Comparison of ENCODE assay signal across 8 cellular contexts in the genomic region with DNA sequence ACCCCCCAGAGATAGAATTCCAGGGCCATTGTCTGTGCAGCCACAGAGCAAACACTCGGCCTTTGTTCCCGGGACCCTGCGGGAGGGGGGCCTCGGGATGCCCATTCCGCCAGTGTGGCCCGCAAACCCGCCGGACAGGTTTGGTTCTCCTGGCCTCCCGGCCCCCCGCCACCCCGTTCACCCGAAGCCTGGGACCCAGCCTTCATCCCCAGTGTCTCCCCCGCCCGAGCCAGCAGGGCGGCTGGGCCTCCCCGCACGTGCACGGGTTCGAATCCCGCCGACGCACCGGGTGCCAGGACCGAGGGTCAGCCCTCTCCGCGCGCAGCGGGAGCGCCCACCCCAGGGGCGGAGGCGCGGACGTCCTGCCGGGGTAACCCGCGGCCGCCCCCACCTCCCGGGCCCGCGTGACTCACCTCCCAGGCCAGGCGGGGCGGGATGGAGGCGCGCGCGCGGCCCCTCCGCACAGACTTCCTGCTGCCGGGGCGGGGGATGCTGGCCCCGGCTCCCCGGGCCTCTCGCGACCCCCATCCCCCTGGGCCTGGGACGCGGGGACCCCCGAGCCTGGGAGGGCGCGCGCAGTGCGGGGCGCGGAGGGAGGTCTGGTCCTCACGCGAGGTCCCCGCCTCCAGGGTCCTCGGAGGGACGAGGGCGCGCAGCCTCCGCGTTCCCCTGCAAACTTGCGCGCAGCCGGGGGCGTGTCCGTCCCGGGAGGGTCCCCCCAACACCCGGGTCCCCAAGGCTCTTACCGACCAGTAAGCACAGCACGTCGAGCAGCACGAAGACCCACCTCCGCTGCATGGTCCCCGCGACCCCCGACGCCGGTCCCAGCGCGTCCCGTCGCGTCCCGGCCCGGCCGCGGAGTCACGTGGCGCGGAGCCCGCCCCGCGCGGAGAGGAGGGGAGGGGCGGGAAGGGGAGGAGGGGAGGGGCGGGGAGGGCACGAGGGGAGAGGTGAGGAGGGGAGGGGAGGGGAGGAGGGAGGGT. TPM values are rescaled to one million over a fixed set of nuclear protein-coding genes. Genes with fewer than 3 reads are reported as not detected.
A peak's percentile ranks its signal among the peaks of the same experiment; 100 is the strongest.
DNase-seq lines count a peak whose midpoint lies in the region; ATAC-seq and TF ChIP-seq lines count a peak whose summit lies in the region.

A gene (minus strand): TSS at position 865 of the 983 bp plus-strand sequence. CDS start 67 bp downstream, at position 798.

- POLR2A ChIA-PET in HEK293T (lab: Yijun Ruan, JAX): no interaction called here

- H3K4me3 ChIP-seq in cardiac fibroblast (replicated peaks in 1 of 2; ENCODE audit: low read depth in 2 of 2, low read length in 2 of 2): peak within 1 kb of the TSS; percentile 33 to 56

- peaks cover 13% of the 10 kb centered on the region for H3K4me1 Mint-ChIP-seq in stimulated activated effector memory CD8-positive, alpha-beta T cell treated with anti-CD3 and anti-CD28 coated beads, Interleukin-12 subunit alpha, Interleukin-12 subunit beta, amount 100 ng/mL, for 72 hours

- CTCF ChIA-PET in HEK293T (lab: Yijun Ruan, JAX): no interaction called here

- in situ Hi-C loops in Caki2 (cut with HindIII; ENCODE audit: low pct_unique_long_range_greater_than_20kb, low sequenced_read_pairs): no loop called here

- no peak for TF ChIP-seq CTCF in cardiac fibroblast (IDR thresholded peaks at IDR 0.05; ENCODE audit: low read depth, low read length)

- no peaks in the 10 kb centered on the region for H3K36me3 Mint-ChIP-seq in stimulated activated effector memory CD8-positive, alpha-beta T cell treated with anti-CD3 and anti-CD28 coated beads, Interleukin-12 subunit alpha, Interleukin-12 subunit beta, amount 100 ng/mL, for 72 hours

- intact Hi-C loops in left colon (cut with DNase I, micrococcal nuclease): no loop called here

- H3K4me3 Mint-ChIP-seq in stimulated activated effector memory CD8-positive, alpha-beta T cell treated with anti-CD3 and anti-CD28 coated beads, Interleukin-12 subunit alpha, Interleukin-12 subunit beta, amount 100 ng/mL, for 72 hours: peak within 1 kb of the TSS; percentile 53

- ATAC-seq in left colon (peak; percentile 36), HG03439 (IDR thresholded peaks at IDR 0.05; ENCODE audit: unreplicated experiment) (no peak)
- peak; percentile 45 for ATAC-seq in stimulated activated effector memory CD8-positive, alpha-beta T cell treated with anti-CD3 and anti-CD28 coated beads, Interleukin-12 subunit alpha, Interleukin-12 subunit beta, amount 100 ng/mL, for 72 hours

- H3K9me3 Mint-ChIP-seq in stimulated activated effector memory CD8-positive, alpha-beta T cell treated with anti-CD3 and anti-CD28 coated beads, Interleukin-12 subunit alpha, Interleukin-12 subunit beta, amount 100 ng/mL, for 72 hours: no peaks in the 10 kb centered on the region

- peak within 1 kb of the TSS; percentile 56 for H3K27ac Mint-ChIP-seq in stimulated activated effector memory CD8-positive, alpha-beta T cell treated with anti-CD3 and anti-CD28 coated beads, Interleukin-12 subunit alpha, Interleukin-12 subunit beta, amount 100 ng/mL, for 72 hours

- DNase-seq in Caki2 (ENCODE audit: low read depth): peak; percentile 67
- DNase-seq in NCI-H2196 treated with DMSO at 0.1 percent for 48 hours (lab: John Stamatoyannopoulos, UW; ENCODE audit: unreplicated experiment): peak; percentile 78
- peak in 1 of 2 donors; percentile 36 for DNase-seq in cardiac fibroblast (ENCODE audit: low read depth in 2 of 2)
- peak; percentile 65 to 72 for DNase-seq in left colon
- DNase-seq in stimulated activated effector memory CD8-positive, alpha-beta T cell treated with anti-CD3 and anti-CD28 coated beads, Interleukin-12 subunit alpha, Interleukin-12 subunit beta, amount 100 ng/mL, for 72 hours (ENCODE audit: low spot score in 2 of 2): no peak
- DNase-seq in HEK293T (ENCODE audit: extremely low spot score): no peak
- no peak for DNase-seq in activated CD4-positive, alpha-beta T cell treated with anti-CD3 and anti-CD28 coated beads for 1 hour

TF ChIP-seq in HEK293T, 16 proteins besides CTCF, POLR2A, EP300 and RAD21:
- TF ChIP-seq HDGF (IDR thresholded peaks at IDR 0.05; ENCODE audit: borderline replicate concordance): no peak

RNA-seq across cellular contexts. Expression of the gene that starts here (rescaled TPM):
- 128 and 155 TPM in 2 replicates for total RNA-seq in Caki2 (2014; rRNA removed; shearing (Covaris generic); ENCODE audit: low replicate concordance)
- 100 to 1,000 TPM in 1 of 2 donors, 10 to 100 TPM in 1; 85.2 to 109 TPM for total RNA-seq in left colon

Comparison
In these comparisons a context has a peak if more than half of its experiments do, and no peak if none do; other contexts are left out.
1. DNase-seq: peak in Caki2 (single experiment), NCI-H2196 treated with DMSO at 0.1 percent for 48 hours (single experiment) and left colon (2 of 2); none in stimulated activated effector memory CD8-positive, alpha-beta T cell treated with anti-CD3 and anti-CD28 coated beads, Interleukin-12 subunit alpha, Interleukin-12 subunit beta, amount 100 ng/mL, for 72 hours (0 of 2), HEK293T (single experiment) and activated CD4-positive, alpha-beta T cell treated with anti-CD3 and anti-CD28 coated beads for 1 hour (single experiment).